Comparison of ENCODE assay signal across 34 cellular contexts in the genomic region with DNA sequence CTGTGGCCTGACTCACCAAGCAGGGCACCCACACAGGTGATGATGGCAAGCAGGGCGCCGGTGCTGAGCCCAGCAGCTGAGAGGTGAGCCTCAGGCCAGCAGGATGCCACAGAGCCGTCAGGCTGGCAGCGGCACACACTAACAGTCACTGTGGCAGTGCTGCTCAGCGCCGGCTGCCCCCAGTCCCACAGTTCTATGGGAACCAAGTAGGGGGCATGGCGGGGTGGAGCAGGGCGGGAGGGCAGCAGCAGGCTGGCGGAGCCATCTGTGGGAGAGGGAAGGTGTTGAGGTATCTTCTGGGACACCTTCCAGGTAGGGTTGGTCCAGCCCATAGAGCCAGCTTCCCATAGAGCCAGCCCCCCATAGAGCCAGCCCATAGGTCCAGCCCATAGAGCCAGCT. TPM values are rescaled to one million over a fixed set of nuclear protein-coding genes. Genes with fewer than 3 reads are reported as not detected.
"Had no signal": no experiment of that assay in that cellular context is flagged by ENCODE, and none has a peak within 500 bp of the region (broad histone marks: within the 10 kb centered on the region; RNA-seq: fewer than 3 reads in every experiment).

No MANE protein-coding gene starts in this region.

- H3K4me2 ChIP-seq: neural progenitor cell, smooth muscle cell had no signal

- H3K27ac ChIP-seq: neural progenitor cell, neutrophil, ovary, parathyroid adenoma, psoas muscle, skin epidermis, suprapubic skin, testis, tibial artery, transverse colon, upper lobe of right lung, uterus had no signal

- H3K27me3 ChIP-seq: neural progenitor cell, ovary, suprapubic skin, testis, transverse colon, upper lobe of right lung, uterus had no signal

- DNase-seq: naive thymus-derived CD4-positive, alpha-beta T cell; natural killer cell; nucleus accumbens; psoas muscle; right cardiac atrium; spleen; stimulated activated CD4-positive, alpha-beta T cell treated with anti-CD3 and anti-CD28 coated beads, Interleukin-12 subunit alpha, Interleukin-12 subunit beta, amount 100 ng/mL, for 4 hours; stimulated activated CD4-positive, alpha-beta T cell treated with anti-CD3 and anti-CD28 coated beads, Interleukin-1b, Interleukin-23, amount 100 ng/mL, for 48 hours; stimulated activated CD4-positive, alpha-beta T cell treated with anti-CD3 and anti-CD28 coated beads, Interleukin-4, amount 100 ng/mL, for 1 hour; stimulated activated CD4-positive, alpha-beta T cell treated with anti-CD3 and anti-CD28 coated beads, Interleukin-4, amount 100 ng/mL, for 4 hours; stimulated activated CD8-positive, alpha-beta memory T cell treated with anti-CD3 and anti-CD28 coated beads, Interleukin-4, amount 100 ng/mL, for 48 hours; stimulated activated naive CD4-positive, alpha-beta T cell; stimulated activated naive CD8-positive, alpha-beta T cell treated with anti-CD3 and anti-CD28 coated beads, Interleukin-15, amount 100 ng/mL, for 72 hours; stimulated activated naive CD8-positive, alpha-beta T cell treated with anti-CD3 and anti-CD28 coated beads, Interleukin-15, Interleukin-2, amounts not matched to agents 100 U/mL and 50 U/mL, for 24 hours; substantia nigra; testis; tibial artery; transverse colon; upper lobe of right lung; uterus had no signal

- H3K9ac ChIP-seq: neural progenitor cell, parathyroid adenoma had no signal

- H3K36me3 ChIP-seq: neural progenitor cell, neutrophil, ovary, spleen, suprapubic skin, tibial artery, transverse colon, upper lobe of right lung, uterus had no signal

- ATAC-seq: naive thymus-derived CD4-positive, alpha-beta T cell; natural killer cell; psoas muscle; right cardiac atrium; sciatic nerve; stimulated activated memory B cell treated with anti-CD40 and anti-IgM and Interleukin-4, amounts not matched to agents 10 μg/mL and 1 μg/mL and 100 μg/mL, for 72 hours; stimulated activated naive CD8-positive, alpha-beta T cell treated with anti-CD3 and anti-CD28 coated beads, Interleukin-15, amount 100 ng/mL, for 72 hours; stimulated activated naive CD8-positive, alpha-beta T cell treated with anti-CD3 and anti-CD28 coated beads, Interleukin-15, Interleukin-2, amounts not matched to agents 100 U/mL and 50 U/mL, for 24 hours; upper lobe of right lung had no signal

- H3K9me3 ChIP-seq: neutrophil, ovary, psoas muscle, spleen, suprapubic skin, testis, tibial artery, transverse colon, upper lobe of right lung, uterus had no signal

- H3K4me3 ChIP-seq: neural progenitor cell, ovary, psoas muscle, skin epidermis, smooth muscle cell, spleen, suprapubic skin, testis, tibial artery, transverse colon, upper lobe of right lung, uterus had no signal

- H2AFZ ChIP-seq: neural progenitor cell, parathyroid adenoma had no signal

- H3K4me1 ChIP-seq: parathyroid adenoma, psoas muscle, suprapubic skin, testis, tibial artery, transverse colon, uterus had no signal

RNA-seq across cellular contexts. Expression of a gene that starts 7.0 kb away (rescaled TPM):
- total RNA-seq: natural killer cell, omental fat pad, ovary, progenitor cell of endocrine pancreas, psoas muscle, renal cortical epithelial cell, right cardiac atrium, sciatic nerve, smooth muscle cell, spleen, suprapubic skin, transverse colon, upper lobe of right lung, urinary bladder, uterus had no signal
- polyA plus RNA-seq: neural cell, ovary, right cardiac atrium, smooth muscle cell, urinary bladder had no signal
